In genomic region chr3:194638991-194639605, GRCh38 we compare ENCODE assay signal across 23 cellular contexts. TPM values are rescaled to one million over a fixed set of nuclear protein-coding genes. Genes with fewer than 3 reads are reported as not detected.
A peak's percentile ranks its signal among the peaks of the same experiment; 100 is the strongest.
DNase-seq lines count a peak whose midpoint lies in the region; ATAC-seq and TF ChIP-seq lines count a peak whose summit lies in the region.
"Had no signal": no experiment of that assay in that cellular context is flagged by ENCODE, and none has a peak within 500 bp of the region (broad histone marks: within the 10 kb centered on the region; RNA-seq: fewer than 3 reads in every experiment).

No MANE protein-coding gene starts in this region.

- no peaks in the 10 kb centered on the region for H3K9me3 Mint-ChIP-seq in neural progenitor cell
- H3K9me3 Mint-ChIP-seq: activated B cell treated with CpG ODN at 0.5 μM for 24 hours; activated naive CD8-positive, alpha-beta T cell treated with anti-CD3 and anti-CD28 coated beads, Interleukin-2, amount 50 U/mL, for 24 hours; naive thymus-derived CD8-positive, alpha-beta T cell had no signal

- H2AK5ac ChIP-seq in mesendoderm (ENCODE audit: low read length), result no peak overlapping the region

- H3K79me2 ChIP-seq in neural progenitor cell (ENCODE audit: low read depth) (no peaks in the 10 kb centered on the region), mesendoderm (ENCODE audit: control insufficient read depth, insufficient read depth, low read length) (no peaks in the 10 kb centered on the region)

- H3K9ac ChIP-seq in neural progenitor cell (no peak overlapping the region), mesendoderm (ENCODE audit: low read length) (no peak overlapping the region)

- H2BK5ac ChIP-seq in mesendoderm (ENCODE audit: low read length), result no peak overlapping the region

- H3K9me3 ChIP-seq in right atrium auricular region (no peaks in the 10 kb centered on the region), T-helper 17 cell (ENCODE audit: control insufficient read depth, low read length, poor library complexity, severe bottlenecking) (no peaks in the 10 kb centered on the region), neural progenitor cell (ENCODE audit: low read depth) (no peaks in the 10 kb centered on the region), upper lobe of right lung (no peaks in the 10 kb centered on the region), body of pancreas (no peaks in the 10 kb centered on the region)

- no peak overlapping the region for H3K18ac ChIP-seq in mesendoderm (ENCODE audit: low read length)

- no CpG with 5 or more reads among the region's 10 CpGs for WGBS in mesendoderm (ENCODE audit: extremely low coverage, insufficient coverage, low lambda C conversion rate)
- WGBS in body of pancreas, 2 donors, result 94% methylated on average over 10 of the region's 10 CpGs

- H3K4me1 Mint-ChIP-seq in T-helper 17 cell (peaks cover 13% of the 10 kb centered on the region), neural progenitor cell (no peaks in the 10 kb centered on the region)
- H3K4me1 Mint-ChIP-seq: activated naive CD8-positive, alpha-beta T cell treated with anti-CD3 and anti-CD28 coated beads, Interleukin-2, amount 50 U/mL, for 24 hours had no signal

- H3K4me1 ChIP-seq in right atrium auricular region (peaks cover 0 to 12% of the 10 kb centered on the region in 2 donors), neural progenitor cell (no peaks in the 10 kb centered on the region), upper lobe of right lung (peaks cover 3% of the 10 kb centered on the region), mesendoderm (ENCODE audit: control insufficient read depth, low read depth, low read length) (no peaks in the 10 kb centered on the region), body of pancreas (no peaks in the 10 kb centered on the region)

- ATAC-seq in T-helper 17 cell (no peak), upper lobe of right lung (no peak), GM21786 (IDR thresholded peaks at IDR 0.05; ENCODE audit: unreplicated experiment) (no peak), body of pancreas (no peak)
- ATAC-seq: activated naive CD8-positive, alpha-beta T cell treated with anti-CD3 and anti-CD28 coated beads, Interleukin-2, amount 50 U/mL, for 24 hours; naive thymus-derived CD8-positive, alpha-beta T cell had no signal

- H3K27me3 ChIP-seq in right atrium auricular region, result no peaks in the 10 kb centered on the region
- no peaks in the 10 kb centered on the region for H3K27me3 ChIP-seq in neural progenitor cell
- no peaks in the 10 kb centered on the region for H3K27me3 ChIP-seq in upper lobe of right lung
- no peaks in the 10 kb centered on the region for H3K27me3 ChIP-seq in mesendoderm (ENCODE audit: insufficient read depth, low read length, poor library complexity)
- no peaks in the 10 kb centered on the region for H3K27me3 ChIP-seq in body of pancreas

- H3F3A ChIP-seq in neural progenitor cell (ENCODE audit: low read depth), result peaks cover 4% of the 10 kb centered on the region

- H3K27ac ChIP-seq in right atrium auricular region (peak overlapping the region in 1 of 2 donors; percentile 44), neural progenitor cell (no peak overlapping the region), upper lobe of right lung (peak overlapping the region; percentile 63), mesendoderm (ENCODE audit: low read depth, low read length) (no peak overlapping the region), body of pancreas (no peak overlapping the region)

- H4K8ac ChIP-seq in mesendoderm (ENCODE audit: low read depth, low read length), result no peak overlapping the region

- no peak overlapping the region for H3K4me2 ChIP-seq in neural progenitor cell
- no peak overlapping the region for H3K4me2 ChIP-seq in mesendoderm (ENCODE audit: low read length)

- no peak overlapping the region for H3K4ac ChIP-seq in mesendoderm (ENCODE audit: low read depth, low read length)

- no peak overlapping the region for H2BK120ac ChIP-seq in mesendoderm (ENCODE audit: low read depth, low read length)

- no peak overlapping the region for H3K4me3 ChIP-seq in right atrium auricular region
- no peak overlapping the region for H3K4me3 ChIP-seq in neural progenitor cell
- H3K4me3 ChIP-seq in upper lobe of right lung, result no peak overlapping the region
- no peak overlapping the region for H3K4me3 ChIP-seq in mesendoderm (ENCODE audit: low read length)
- H3K4me3 ChIP-seq in body of pancreas, result no peak overlapping the region

- H3K79me1 ChIP-seq in mesendoderm (ENCODE audit: low read length), result no peaks in the 10 kb centered on the region

- H3K23ac ChIP-seq in mesendoderm (ENCODE audit: low read length), result no peak overlapping the region

- H3K27ac Mint-ChIP-seq in T-helper 17 cell (peak overlapping the region; percentile 37), neural progenitor cell (peak overlapping the region; percentile 46)
- H3K27ac Mint-ChIP-seq: activated B cell treated with CpG ODN at 0.5 μM for 24 hours; activated naive CD8-positive, alpha-beta T cell treated with anti-CD3 and anti-CD28 coated beads, Interleukin-2, amount 50 U/mL, for 24 hours had no signal

- H3K4me3 Mint-ChIP-seq in T-helper 17 cell (no peak overlapping the region), neural progenitor cell (no peak overlapping the region)
- H3K4me3 Mint-ChIP-seq: activated B cell treated with CpG ODN at 0.5 μM for 24 hours; activated naive CD8-positive, alpha-beta T cell treated with anti-CD3 and anti-CD28 coated beads, Interleukin-2, amount 50 U/mL, for 24 hours; naive thymus-derived CD8-positive, alpha-beta T cell had no signal

- H3K36me3 ChIP-seq in right atrium auricular region (peaks cover 25% of the 10 kb centered on the region), neural progenitor cell (no peaks in the 10 kb centered on the region), upper lobe of right lung (peaks cover 41% of the 10 kb centered on the region), mesendoderm (ENCODE audit: control insufficient read depth, insufficient read depth, low read length) (peaks cover 1% of the 10 kb centered on the region), body of pancreas (replicated peaks in 1 of 2; ENCODE audit: insufficient read depth in 1 of 2, low read depth in 2 of 2) (peaks cover 0 to 18% of the 10 kb centered on the region in 2 donors)

- DNase-seq in cardiac septum (ENCODE audit: low spot score) (peak; percentile 64), right atrium auricular region (ENCODE audit: low spot score) (no peak), T-helper 17 cell (no peak), neural progenitor cell (ENCODE audit: low spot score) (no peak), upper lobe of right lung (no peak), mesendoderm (no peak), body of pancreas (no peak)
- DNase-seq: activated B cell treated with CpG ODN at 0.5 μM for 24 hours; activated CD4-positive, alpha-beta T cell treated with anti-CD3 and anti-CD28 coated beads, Interleukin-2, amount 50 U/mL, for 48 hours; activated gamma-delta T cell treated with Interleukin-2 at 50 U/mL for 16 hours; activated naive CD8-positive, alpha-beta T cell treated with anti-CD3 and anti-CD28 coated beads, Interleukin-2, amount 50 U/mL, for 24 hours; activated T-cell treated with anti-CD3 and anti-CD28 coated beads for 4 hours; DMS153; effector CD4-positive, alpha-beta T cell; erythroblast; midbrain; naive thymus-derived CD8-positive, alpha-beta T cell; NCI-H1105 treated with DMSO at 0.1 percent for 48 hours; NCI-H2029 treated with DMSO at 0.1 percent for 48 hours; NCI-H2227 treated with DMSO at 0.1 percent for 48 hours; NCI-H774; T-helper 9 cell had no signal

- no peaks in the 10 kb centered on the region for H4K20me1 ChIP-seq in neural progenitor cell (ENCODE audit: low read depth)

- no peak overlapping the region for H4K5ac ChIP-seq in mesendoderm (ENCODE audit: low read length)

- no peak overlapping the region for H2AFZ ChIP-seq in neural progenitor cell (replicated peaks)

- H2BK15ac ChIP-seq in mesendoderm (replicated peaks; ENCODE audit: low read depth), result no peak overlapping the region

- no peak for TF ChIP-seq POLR2A in body of pancreas (IDR thresholded peaks at IDR 0.05)

- no peak overlapping the region for H3K56ac ChIP-seq in mesendoderm (ENCODE audit: low read length)

- peaks cover 8% of the 10 kb centered on the region for H3K36me3 Mint-ChIP-seq in T-helper 17 cell (ENCODE audit: low read depth)
- peaks cover 22% of the 10 kb centered on the region for H3K36me3 Mint-ChIP-seq in neural progenitor cell

- no peak for TF ChIP-seq CTCF in right atrium auricular region (IDR thresholded peaks at IDR 0.05)
- TF ChIP-seq CTCF in neural progenitor cell (IDR thresholded peaks at IDR 0.05), result no peak
- TF ChIP-seq CTCF in upper lobe of right lung (IDR thresholded peaks at IDR 0.05), result no peak
- no peak for TF ChIP-seq CTCF in body of pancreas (IDR thresholded peaks at IDR 0.05)

- no peaks in the 10 kb centered on the region for H3K27me3 Mint-ChIP-seq in T-helper 17 cell
- H3K27me3 Mint-ChIP-seq in neural progenitor cell (ENCODE audit: insufficient read depth, low read depth), result peaks cover 5% of the 10 kb centered on the region
- H3K27me3 Mint-ChIP-seq: activated B cell treated with CpG ODN at 0.5 μM for 24 hours; activated naive CD8-positive, alpha-beta T cell treated with anti-CD3 and anti-CD28 coated beads, Interleukin-2, amount 50 U/mL, for 24 hours; naive thymus-derived CD8-positive, alpha-beta T cell had no signal

- intact Hi-C loops in cardiac septum (cut with DNase I) (no loop called here), upper lobe of right lung (cut with DNase I) (no loop called here), body of pancreas (cut with DNase I) (no loop called here)

RNA-seq across cellular contexts. Expression of gene TMEM44, which starts 5.9 kb away (rescaled TPM):
- total RNA-seq in cardiac septum (5.7 TPM), right atrium auricular region (1 to 10 TPM; 5.9 to 6.4 TPM), T-helper 17 cell (under 1 TPM; 0.87 to 0.94 TPM), neural progenitor cell (ENCODE audit: low replicate concordance) (10.4 and 25.7 TPM in 2 replicates), upper lobe of right lung (25.3 TPM), body of pancreas (1 to 10 TPM; 1.8 to 9.6 TPM)
- 5.0 TPM for polyA plus RNA-seq in mesendoderm (2013, experiment 1 of 2)
- 5.0 TPM for polyA plus RNA-seq in mesendoderm (2013, experiment 2 of 2)

RNA-seq across cellular contexts. Expression of gene LSG1, which starts 32.9 kb away (rescaled TPM):
- total RNA-seq in cardiac septum, result 21.3 TPM
- 10 to 100 TPM; 15.1 to 20.5 TPM for total RNA-seq in right atrium auricular region
- 10 to 100 TPM; 42.0 to 52.6 TPM for total RNA-seq in T-helper 17 cell
- 31.0 and 41.2 TPM in 2 replicates for total RNA-seq in neural progenitor cell (ENCODE audit: low replicate concordance)
- 36.8 TPM for total RNA-seq in upper lobe of right lung
- 40.6 TPM for polyA plus RNA-seq in mesendoderm (2013, experiment 1 of 2)
- 42.2 TPM for polyA plus RNA-seq in mesendoderm (2013, experiment 2 of 2)
- total RNA-seq in body of pancreas, result 10 to 100 TPM; 30.1 to 36.9 TPM

RNA-seq across cellular contexts. Expression of gene FAM43A, which starts 46.6 kb away (rescaled TPM):
- total RNA-seq in cardiac septum (33.9 TPM), right atrium auricular region (10 to 100 TPM; 10.9 to 12.5 TPM), T-helper 17 cell (1 to 10 TPM; 2.9 to 5.5 TPM), neural progenitor cell (ENCODE audit: low replicate concordance) (0.80 and 2.6 TPM in 2 replicates), upper lobe of right lung (25.7 TPM), body of pancreas (1 to 10 TPM; 5.2 to 5.3 TPM)
- 6.2 TPM for polyA plus RNA-seq in mesendoderm (2013, experiment 1 of 2)
- 5.9 TPM for polyA plus RNA-seq in mesendoderm (2013, experiment 2 of 2)
